15 cellular contexts compared by ENCODE assay signal in genomic region chr2:131032393-131032836, GRCh38.
"Had no signal": no experiment of that assay in that cellular context is flagged by ENCODE, and none has a peak within 500 bp of the region (broad histone marks: within the 10 kb centered on the region; RNA-seq: fewer than 3 reads in every experiment).

No MANE protein-coding gene starts in this region.

- H3K27ac ChIP-seq: heart left ventricle, pancreas, vagina had no signal

- H3K4me1 Mint-ChIP-seq: natural killer cell had no signal

- H3K36me3 Mint-ChIP-seq: mesothelial cell of epicardium, natural killer cell had no signal

- H3K9me3 ChIP-seq: heart left ventricle, pancreas, vagina had no signal

- H3K4me1 ChIP-seq: pancreas had no signal

- ATAC-seq: esophagus mucosa, natural killer cell, pancreas, right cardiac atrium had no signal

- H3K9me3 Mint-ChIP-seq: natural killer cell, neural crest cell had no signal

- H3K36me3 ChIP-seq: heart left ventricle, pancreas, vagina had no signal

- H3K27ac Mint-ChIP-seq: mesothelial cell of epicardium, natural killer cell, progenitor cell of endocrine pancreas had no signal

- H3K27me3 ChIP-seq: pancreas, vagina had no signal

- DNase-seq: cortex of kidney; dorsolateral prefrontal cortex; effector CD8-positive, alpha-beta T cell; heart left ventricle; hippocampal formation; kidney glomerular epithelial cell; natural killer cell; pancreas; right cardiac atrium; stimulated activated naive CD4-positive, alpha-beta T cell treated with Interleukin-2 at 50 U/mL for 16 hours had no signal

- H3K4me3 ChIP-seq: heart left ventricle, pancreas, vagina had no signal

- H3K4me3 Mint-ChIP-seq: mesothelial cell of epicardium, natural killer cell, neural crest cell had no signal
